21 cellular contexts compared by ENCODE assay signal in genomic region chr19:19505669-19506326, GRCh38. TPM values are rescaled to one million over a fixed set of nuclear protein-coding genes. Genes with fewer than 3 reads are reported as not detected.
"Had no signal": no experiment of that assay in that cellular context is flagged by ENCODE, and none has a peak within 500 bp of the region (broad histone marks: within the 10 kb centered on the region; RNA-seq: fewer than 3 reads in every experiment).

No MANE protein-coding gene starts in this region.

- H3K9me3 ChIP-seq: heart left ventricle, mucosa of descending colon, neutrophil, suprapubic skin, tibial artery, upper lobe of left lung, uterus had no signal

- H3K36me3 Mint-ChIP-seq: natural killer cell had no signal

- ATAC-seq: foreskin keratinocyte; heart left ventricle; left lobe of liver; mucosa of descending colon; natural killer cell; stimulated activated naive CD8-positive, alpha-beta T cell treated with anti-CD3 and anti-CD28 coated beads, Interleukin-15, Interleukin-2, amounts not matched to agents 100 U/mL and 50 U/mL, for 24 hours had no signal

- H3K9me3 Mint-ChIP-seq: endodermal cell, natural killer cell had no signal

- H3K27ac ChIP-seq: coronary artery, foreskin keratinocyte, heart left ventricle, neutrophil, suprapubic skin, tibial artery, upper lobe of left lung, uterus had no signal

- FAIRE-seq: endothelial cell of umbilical vein had no signal

- H3K36me3 ChIP-seq: uterus had no signal

- H3K4me2 ChIP-seq: smooth muscle cell had no signal

- H3K27me3 ChIP-seq: foreskin keratinocyte, heart left ventricle, neutrophil, suprapubic skin, tibial artery, upper lobe of left lung, uterus had no signal

- DNase-seq: effector CD4-positive, alpha-beta T cell; endodermal cell; erythroblast; foreskin keratinocyte; heart left ventricle; hippocampal formation; kidney glomerular epithelial cell; mucosa of descending colon; natural killer cell; stimulated activated CD4-positive, alpha-beta T cell treated with anti-CD3 and anti-CD28 coated beads, Interleukin-2, amount 100 ng/mL, for 48 hours; stimulated activated naive CD8-positive, alpha-beta T cell treated with anti-CD3 and anti-CD28 coated beads, Interleukin-15, Interleukin-2, amounts not matched to agents 100 U/mL and 50 U/mL, for 24 hours; tibial artery; uterus had no signal

- H3K4me3 Mint-ChIP-seq: endodermal cell, natural killer cell had no signal

- H3K4me1 ChIP-seq: foreskin keratinocyte, heart left ventricle, suprapubic skin, tibial artery, upper lobe of left lung, uterus had no signal

- H3K4me3 ChIP-seq: coronary artery, heart left ventricle, mucosa of descending colon, smooth muscle cell, suprapubic skin, tibial artery, upper lobe of left lung, uterus had no signal

RNA-seq across cellular contexts. Expression of gene CILP2, which starts 32.3 kb away (rescaled TPM):
- total RNA-seq: endothelial cell of umbilical vein, pulmonary artery endothelial cell had no signal
